20 cellular contexts compared by ENCODE assay signal in genomic region chr7:137167609-137168008, GRCh38.
DNase-seq lines count a peak whose midpoint lies in the region; ATAC-seq, FAIRE-seq and TF ChIP-seq lines count a peak whose summit lies in the region.
"Had no signal": no experiment of that assay in that cellular context is flagged by ENCODE, and none has a peak within 500 bp of the region (broad histone marks: within the 10 kb centered on the region; RNA-seq: fewer than 3 reads in every experiment).

No MANE protein-coding gene starts in this region.

- no peaks in the 10 kb centered on the region for H3K36me3 ChIP-seq in IMR-90 (ENCODE audit: control insufficient read depth, insufficient read depth, low read length)
- no peaks in the 10 kb centered on the region for H3K36me3 ChIP-seq in kidney (ENCODE audit: control insufficient read depth in 1 of 2, insufficient read depth in 2 of 2, low read length in 2 of 2)
- H3K36me3 ChIP-seq: BLaER1 treated with 17β-estradiol and CSF1 and Interleukin-3, amounts not matched to agents 10 nM and 100 nM had no signal

- in situ Hi-C loops in IMR-90 (cut with MboI; ENCODE audit: low sequenced_read_pairs): no loop called here

- H4K91ac ChIP-seq in IMR-90 (ENCODE audit: insufficient read depth, low read depth, low read length): peak overlapping the region; percentile 69; the same call in 1 of the 2 replicates

- H4K8ac ChIP-seq in IMR-90 (ENCODE audit: low read depth in 2 of 2, low read length in 2 of 2): no peak overlapping the region

- no peaks in the 10 kb centered on the region for H4K20me1 ChIP-seq in IMR-90 (ENCODE audit: insufficient read depth, low read length)
- H4K20me1 ChIP-seq: BLaER1 treated with 17β-estradiol and CSF1 and Interleukin-3, amounts not matched to agents 10 nM and 100 nM had no signal

- peaks cover 5% of the 10 kb centered on the region for H3K4me1 ChIP-seq in IMR-90 (ENCODE audit: control insufficient read depth, insufficient read depth, low read length)
- no peaks in the 10 kb centered on the region for H3K4me1 ChIP-seq in kidney (ENCODE audit: control insufficient read depth in 1 of 2, insufficient read depth in 1 of 2, low read depth in 1 of 2, low read length in 2 of 2)
- H3K4me1 ChIP-seq: A549, Caco-2 had no signal

- no peak overlapping the region for H3K23ac ChIP-seq in IMR-90 (ENCODE audit: low read depth, low read length)

- CTCF ChIA-PET in IMR-90 (lab: Yijun Ruan, JAX) (no interaction called here), MCF 10A (lab: Yijun Ruan, JAX) (interaction anchor here (0.6 kb wide), 1 partner anchor 35 kb away, joined by 3 read pairs; no protein-coding TSS in a partner anchor)

- ATAC-seq in IMR-90 (ENCODE audit: low read depth): no peak
- ATAC-seq: A549; CD8-positive, alpha-beta T cell had no signal

- no peaks in the 10 kb centered on the region for H3K27me3 ChIP-seq in IMR-90 (ENCODE audit: control insufficient read depth, insufficient read depth, low read length)
- H3K27me3 ChIP-seq: BLaER1 treated with 17β-estradiol and CSF1 and Interleukin-3, amounts not matched to agents 10 nM and 100 nM had no signal

- intact Hi-C loops in IMR-90 (cut with micrococcal nuclease) (no loop called here), kidney (cut with DNase I) (no loop called here), MCF 10A (cut with micrococcal nuclease) (no loop called here)

- H2BK15ac ChIP-seq in IMR-90 (ENCODE audit: low read depth, low read length): no peak overlapping the region

- DNase-seq in IMR-90 (no peak), kidney (no peak), MCF 10A (ENCODE audit: unreplicated experiment) (no peak), NCI-H446 (lab: John Stamatoyannopoulos, UW) (no peak)
- DNase-seq: 8988T; AML-193; Caco-2; Calu3; CD4-positive, alpha-beta T cell; CD8-positive, alpha-beta T cell; DMS79 treated with DMSO at 0.1 percent for 48 hours; GF-D8 had no signal

- no peaks in the 10 kb centered on the region for H3K9me3 Mint-ChIP-seq in MCF 10A (ENCODE audit: unreplicated experiment)

- no peak for TF ChIP-seq POLR2A in IMR-90 (IDR thresholded peaks at IDR 0.05; ENCODE audit: low read depth, low read length)

- H3K27ac Mint-ChIP-seq in MCF 10A (ENCODE audit: low read depth, unreplicated experiment): no peak overlapping the region
- H3K27ac Mint-ChIP-seq: B cell; CD4-positive, alpha-beta T cell; CD8-positive, alpha-beta T cell had no signal

- H3K9me3 ChIP-seq in IMR-90 (ENCODE audit: control insufficient read depth, insufficient read depth, low read length): no peaks in the 10 kb centered on the region
- H3K9me3 ChIP-seq in kidney (ENCODE audit: control insufficient read depth in 1 of 2, low read length in 2 of 2): no peaks in the 10 kb centered on the region
- H3K9me3 ChIP-seq: A549; BLaER1 treated with 17β-estradiol and CSF1 and Interleukin-3, amounts not matched to agents 10 nM and 100 nM; Caco-2 had no signal

- H3K9ac ChIP-seq in IMR-90 (ENCODE audit: low read depth, low read length) (no peak overlapping the region), kidney (ENCODE audit: low read length in 2 of 2) (no peak overlapping the region)
- H3K9ac ChIP-seq: BLaER1 treated with 17β-estradiol and CSF1 and Interleukin-3, amounts not matched to agents 10 nM and 100 nM had no signal

- H3K4me2 ChIP-seq in IMR-90 (ENCODE audit: low read depth, low read length): no peak overlapping the region
- H3K4me2 ChIP-seq: A549; BLaER1 treated with 17β-estradiol and CSF1 and Interleukin-3, amounts not matched to agents 10 nM and 100 nM had no signal

- H3K9me1 ChIP-seq in IMR-90 (ENCODE audit: insufficient read depth, low read length): no peaks in the 10 kb centered on the region

- no peak overlapping the region for H2AK9ac ChIP-seq in IMR-90 (replicated peaks; ENCODE audit: low read depth, low read length, poor library complexity)

- FAIRE-seq in A204.1 (lab: Jason Lieb, UNC): peak; percentile 81
- peak; percentile 17 for FAIRE-seq in kidney (lab: Jason Lieb, UNC)
- FAIRE-seq: A549, D721Med, G401.6, GM12891, GM19239 had no signal

- H3K4me1 Mint-ChIP-seq in MCF 10A (ENCODE audit: insufficient read depth, unreplicated experiment): no peaks in the 10 kb centered on the region
- H3K4me1 Mint-ChIP-seq: B cell had no signal

- no peak overlapping the region for H4K5ac ChIP-seq in IMR-90 (ENCODE audit: low read depth, low read length)

- peaks cover 11% of the 10 kb centered on the region for H3K27me3 Mint-ChIP-seq in MCF 10A (ENCODE audit: insufficient read depth, unreplicated experiment)
- H3K27me3 Mint-ChIP-seq: B cell; CD4-positive, alpha-beta T cell had no signal

- WGBS in IMR-90 (ENCODE audit: extremely low coverage in 2 of 2, insufficient read length in 1 of 2), 2 experiments: no CpG with 5 or more reads among the region's 2 CpGs

- POLR2A ChIA-PET in IMR-90 (lab: Charles Lee; ENCODE audit: unreplicated experiment) (no interaction called here), MCF 10A (lab: Yijun Ruan, JAX) (no interaction called here)

- dilution Hi-C loops in IMR-90 (cut with HindIII; ENCODE audit: low sequenced_read_pairs, unreplicated experiment): no loop called here

- H3K14ac ChIP-seq in IMR-90 (replicated peaks; ENCODE audit: low read depth, low read length): no peak overlapping the region

- no peak overlapping the region for H2AFZ ChIP-seq in IMR-90 (replicated peaks; ENCODE audit: low read length, poor library complexity)

- H2BK20ac ChIP-seq in IMR-90 (ENCODE audit: low read depth, low read length): peak overlapping the region; percentile 55

- H3K18ac ChIP-seq in IMR-90 (ENCODE audit: low read depth, low read length): no peak overlapping the region

- no peaks in the 10 kb centered on the region for H3K36me3 Mint-ChIP-seq in MCF 10A (ENCODE audit: insufficient read depth, unreplicated experiment)
- H3K36me3 Mint-ChIP-seq: CD8-positive, alpha-beta T cell had no signal

- no peak overlapping the region for H3K56ac ChIP-seq in IMR-90 (ENCODE audit: extremely low read depth, insufficient read depth, low read length)

- H3K4ac ChIP-seq in IMR-90 (ENCODE audit: low read depth, low read length): peak overlapping the region; percentile 30; the same call in 1 of the 2 replicates

- TF ChIP-seq CTCF in IMR-90 (conservative IDR thresholded peaks at IDR 0.05; ENCODE audit: low read depth, low read length): no peak
- TF ChIP-seq CTCF in kidney (IDR thresholded peaks at IDR 0.05; ENCODE audit: borderline replicate concordance, extremely low read depth, insufficient read depth): no peak
- TF ChIP-seq CTCF in MCF 10A (IDR thresholded peaks at IDR 0.05; ENCODE audit: unreplicated experiment): no peak

- H3K4me3 ChIP-seq in IMR-90 (ENCODE audit: insufficient read depth, low read depth, low read length) (no peak overlapping the region), kidney (ENCODE audit: low read length in 2 of 2) (no peak overlapping the region)
- H3K4me3 ChIP-seq: A549; BLaER1 treated with 17β-estradiol and CSF1 and Interleukin-3, amounts not matched to agents 10 nM and 100 nM had no signal

- no peak overlapping the region for H3K4me3 Mint-ChIP-seq in MCF 10A (ENCODE audit: unreplicated experiment)
- H3K4me3 Mint-ChIP-seq: B cell; CD4-positive, alpha-beta T cell; CD8-positive, alpha-beta T cell had no signal

- no peak overlapping the region for H2AK5ac ChIP-seq in IMR-90 (ENCODE audit: low read depth, low read length)

- no TSS peak for BruUV-seq in IMR-90 (replicated peaks; lab: Mats Ljungman, UMichigan)
- no TSS peak for BruUV-seq in MCF 10A (replicated peaks; lab: Mats Ljungman, UMichigan)

- no peaks in the 10 kb centered on the region for H3K79me1 ChIP-seq in IMR-90 (ENCODE audit: low read depth in 1 of 2, low read length in 2 of 2)

- TF ChIP-seq RAD21 in IMR-90 (IDR thresholded peaks at IDR 0.05; ENCODE audit: low read length): no peak

- H2BK120ac ChIP-seq in IMR-90 (ENCODE audit: low read depth, low read length): no peak overlapping the region

- no peak overlapping the region for H2BK5ac ChIP-seq in IMR-90 (ENCODE audit: low read depth, low read length, poor library complexity, severe bottlenecking)

- H3K27ac ChIP-seq in IMR-90 (ENCODE audit: insufficient read depth, low read length) (no peak overlapping the region), kidney (ENCODE audit: low read depth in 2 of 2, low read length in 2 of 2) (no peak overlapping the region)
- H3K27ac ChIP-seq: A549; BLaER1 treated with 17β-estradiol and CSF1 and Interleukin-3, amounts not matched to agents 10 nM and 100 nM had no signal

TF ChIP-seq in IMR-90, 13 proteins besides CTCF, POLR2A, EP300 and RAD21:
- TF ChIP-seq USF2 (IDR thresholded peaks at IDR 0.05; ENCODE audit: low read depth, low read length): no peak
- TF ChIP-seq BHLHE40 (IDR thresholded peaks at IDR 0.05; ENCODE audit: low read depth, low read length): no peak
- no peak for TF ChIP-seq RFX5 (IDR thresholded peaks at IDR 0.05; ENCODE audit: low read depth, low read length)
- no peak for TF ChIP-seq NFE2L2 (IDR thresholded peaks at IDR 0.05; ENCODE audit: low read depth, low read length)
- TF ChIP-seq MAFK (IDR thresholded peaks at IDR 0.05; ENCODE audit: low read depth, low read length): no peak
- no peak for TF ChIP-seq SMC3 (IDR thresholded peaks at IDR 0.05; ENCODE audit: low read depth, low read length)
- no peak for TF ChIP-seq CHD1 (IDR thresholded peaks at IDR 0.05; ENCODE audit: low read depth, low read length)
